Comparison of ENCODE assay signal across 8 cellular contexts in the genomic region with DNA sequence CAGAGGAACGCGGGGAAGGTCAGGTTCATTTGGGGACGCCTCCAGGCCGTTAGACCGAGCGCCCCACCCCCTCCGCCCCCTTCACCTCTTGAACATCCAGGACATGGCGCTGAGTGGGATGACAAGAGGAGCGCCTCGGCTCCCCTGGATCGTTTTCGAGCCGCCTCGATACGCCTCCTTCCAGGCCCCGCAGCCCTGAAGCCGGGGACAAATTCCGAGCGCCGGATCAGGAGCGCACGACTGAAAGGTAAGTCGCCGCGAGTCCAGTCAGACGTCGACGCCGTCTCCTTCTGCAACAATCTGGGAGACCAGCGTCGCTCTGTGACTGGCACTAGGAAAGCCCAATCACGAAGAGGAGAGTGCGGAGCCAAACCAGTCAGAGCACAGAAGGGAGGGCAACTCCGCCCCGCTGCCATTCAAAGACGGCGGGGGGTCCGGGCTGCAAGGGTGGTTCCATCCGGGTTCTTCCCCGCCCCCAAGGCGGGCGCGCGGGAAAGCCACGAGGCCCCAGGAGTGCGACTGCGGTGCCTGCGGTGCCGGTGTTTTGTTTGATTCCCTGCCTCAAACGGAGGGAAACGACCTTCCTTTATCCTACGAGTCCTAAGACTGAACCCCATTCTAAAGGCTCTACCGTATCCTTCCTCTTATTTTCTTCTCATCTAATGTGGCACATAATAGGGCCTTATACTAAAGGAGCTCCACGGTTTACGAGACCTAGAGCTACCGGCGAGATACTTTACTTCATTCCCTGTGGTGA. TPM values are rescaled to one million over a fixed set of nuclear protein-coding genes. Genes with fewer than 3 reads are reported as not detected.
DNase-seq lines count a peak whose midpoint lies in the region; ATAC-seq, FAIRE-seq and TF ChIP-seq lines count a peak whose summit lies in the region.

Gene HLTF, minus strand, starts transcription at position 302 of the 757 bp plus-strand sequence. Its CDS starts 197 bp downstream, at position 105.

- peaks cover 5% of the 10 kb centered on the region for H3K9me3 ChIP-seq in WERI-Rb-1 (ENCODE audit: severe bottlenecking)
- H3K9me3 ChIP-seq in small intestine (ENCODE audit: control insufficient read depth, low read depth): no peaks in the 10 kb centered on the region

- TF ChIP-seq CTCF in WERI-Rb-1 (IDR thresholded peaks at IDR 0.05; ENCODE audit: low read depth, low read length) (no peak), bronchial epithelial cell (IDR thresholded peaks at IDR 0.05; ENCODE audit: insufficient read depth, low read length, severe bottlenecking) (no peak)

- H3K36me3 ChIP-seq in WERI-Rb-1 (peaks cover 8% of the 10 kb centered on the region), bronchial epithelial cell (ENCODE audit: control insufficient read depth, insufficient read depth, low read length) (no peaks in the 10 kb centered on the region), small intestine (ENCODE audit: control insufficient read depth in 2 of 2, insufficient read depth in 2 of 2, low read length in 2 of 2) (no peaks in the 10 kb centered on the region)

- H3K4me1 ChIP-seq in small intestine (ENCODE audit: control insufficient read depth in 2 of 2, insufficient read depth in 1 of 2, low read depth in 1 of 2, low read length in 1 of 2): peaks cover 0 to 4% of the 10 kb centered on the region in 2 donors

- H3K4me3 ChIP-seq in WERI-Rb-1 (ENCODE audit: low read depth, low read length) (peak within 1 kb of the TSS; percentile 61), bronchial epithelial cell (ENCODE audit: low read depth, low read length) (peak within 1 kb of the TSS; percentile 67), small intestine (ENCODE audit: low read depth in 1 of 2, low read length in 2 of 2) (peak within 1 kb of the TSS; percentile 77 to 84)

- peak; percentile 99 for DNase-seq in NCI-H2196 (lab: John Stamatoyannopoulos, UW; ENCODE audit: unreplicated experiment)
- DNase-seq in WERI-Rb-1: peak; percentile 91
- peak; percentile 92 for DNase-seq in bronchial epithelial cell (ENCODE audit: low read depth)
- peak; percentile 94 for DNase-seq in iPS-NIHi11 (ENCODE audit: low spot score)
- DNase-seq in small intestine: peak; percentile 93

- no peaks in the 10 kb centered on the region for H3K27me3 ChIP-seq in WERI-Rb-1 (ENCODE audit: insufficient read depth, low read depth, severe bottlenecking)
- H3K27me3 ChIP-seq in bronchial epithelial cell (ENCODE audit: control insufficient read depth, insufficient read depth, low read length): no peaks in the 10 kb centered on the region
- H3K27me3 ChIP-seq in small intestine (ENCODE audit: control insufficient read depth in 2 of 2, insufficient read depth in 2 of 2, low read length in 2 of 2): no peaks in the 10 kb centered on the region

- H3K27ac ChIP-seq in WERI-Rb-1: peak within 1 kb of the TSS; percentile 83
- peak within 1 kb of the TSS in 1 of 2 donors; percentile 82 for H3K27ac ChIP-seq in small intestine (ENCODE audit: low read depth in 1 of 2, low read length in 1 of 2)

- FAIRE-seq in A204.1 (lab: Jason Lieb, UNC) (peak; percentile 95), bronchial epithelial cell (lab: Jason Lieb, UNC) (no peak), small intestine (lab: Jason Lieb, UNC) (no peak)

- 8 to 10% (median 8%) methylated on average over 57 of the region's 57 CpGs for WGBS in small intestine, 3 donors

- ATAC-seq in GM18861 (IDR thresholded peaks at IDR 0.05; ENCODE audit: unreplicated experiment) (peak; percentile 96), HG03097 (IDR thresholded peaks at IDR 0.05; ENCODE audit: low FRiP score, unreplicated experiment) (peak; percentile 99)

RNA-seq across cellular contexts. Expression of gene HLTF, which starts in this region (rescaled TPM):
- 12.3 and 12.9 TPM in 2 replicates for total RNA-seq in bronchial epithelial cell
- polyA plus RNA-seq in small intestine: 1 to 10 TPM; 1.1 to 7.2 (median 1.4) TPM
